Comparison of ENCODE assay signal across 14 cellular contexts in the genomic region with DNA sequence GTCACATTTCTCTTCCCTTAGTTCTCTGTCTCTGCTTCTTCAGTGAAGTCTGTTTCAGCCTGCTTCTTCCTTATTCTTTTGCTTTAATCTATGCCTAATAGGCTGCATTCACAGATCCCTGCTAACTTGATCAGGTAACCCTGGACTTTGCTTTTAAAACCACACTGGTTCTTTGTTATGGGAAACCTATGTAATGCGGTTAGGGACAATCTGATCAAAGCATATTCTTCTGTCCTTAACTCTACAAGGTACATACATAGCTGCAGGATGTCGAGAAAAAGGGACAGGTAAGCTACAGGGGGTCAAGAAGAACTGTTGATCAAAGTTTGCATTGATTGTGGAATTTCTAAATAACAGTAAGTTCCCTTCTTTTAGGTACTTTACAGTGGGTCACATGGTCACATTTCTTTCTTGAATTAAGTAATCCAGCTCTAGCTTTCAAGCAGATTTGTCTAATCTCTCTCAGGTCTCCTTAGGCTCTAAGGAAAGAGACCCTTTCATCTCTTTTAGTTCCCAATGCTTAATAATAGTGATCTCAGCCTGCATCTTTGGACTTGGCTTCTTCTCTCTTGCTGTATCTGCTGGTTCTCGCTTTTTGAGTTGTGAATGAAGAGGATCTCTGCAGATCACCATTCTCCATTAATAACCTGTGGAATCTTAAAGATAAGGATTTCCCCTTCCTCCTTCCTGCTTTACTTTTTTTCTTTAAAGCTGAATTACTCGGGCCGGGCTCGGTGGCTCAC. TPM values are rescaled to one million over a fixed set of nuclear protein-coding genes. Genes with fewer than 3 reads are reported as not detected.
DNase-seq lines count a peak whose midpoint lies in the region; ATAC-seq, FAIRE-seq and TF ChIP-seq lines count a peak whose summit lies in the region.
"Had no signal": no experiment of that assay in that cellular context is flagged by ENCODE, and none has a peak within 500 bp of the region (broad histone marks: within the 10 kb centered on the region; RNA-seq: fewer than 3 reads in every experiment).

No MANE protein-coding gene starts in this region.

- H2BK12ac ChIP-seq in mesenchymal stem cell (ENCODE audit: low read length in 2 of 2): peak overlapping the region in 1 of 2 experiments; percentile 52

- no peak for FAIRE-seq in A549 (lab: Jason Lieb, UNC)

- no peak overlapping the region for H2BK15ac ChIP-seq in mesenchymal stem cell (ENCODE audit: low read depth, poor library complexity, severe bottlenecking)

- TF ChIP-seq POLR2A in A549 (IDR thresholded peaks at IDR 0.05; ENCODE audit: low read length): no peak

- peaks cover 5% of the 10 kb centered on the region for H3K36me3 Mint-ChIP-seq in activated CD8-positive, alpha-beta T cell treated with anti-CD3 and anti-CD28 coated beads for 36 hours (ENCODE audit: low read depth)

- no peak overlapping the region for H3K14ac ChIP-seq in mesenchymal stem cell (ENCODE audit: low read length in 2 of 2)

- no peak overlapping the region for H2AK5ac ChIP-seq in mesenchymal stem cell (ENCODE audit: low read length, severe bottlenecking)

- no peak overlapping the region for H4K91ac ChIP-seq in mesenchymal stem cell (ENCODE audit: low read length)

- no peak for TF ChIP-seq EP300 in A549 (IDR thresholded peaks at IDR 0.05)

- H3K4me2 ChIP-seq in A549 (peak overlapping the region; percentile 16), mesenchymal stem cell (ENCODE audit: low read length, poor library complexity, severe bottlenecking) (no peak overlapping the region)

- H3K9ac ChIP-seq in ES-I3 (ENCODE audit: low read depth, low read length) (0 out of 2 replicates have a peak overlapping the region, but pooled peaks have one; percentile 6), mesenchymal stem cell (ENCODE audit: low read length) (peak overlapping the region; percentile 31)

- CTCF ChIA-PET in A549 (lab: Yijun Ruan, JAX): interaction anchor here (0.6 to 10.2 kb wide), 8 partner anchors 6 to 1382 kb away, joined by 3 to 100 read pairs (median 6); no protein-coding TSS in a partner anchor
- CTCF ChIA-PET in activated CD8-positive, alpha-beta T cell treated with anti-CD3 and anti-CD28 coated beads for 36 hours (lab: Charles Lee): interaction anchor here (0.7 to 9.7 kb wide), 8 partner anchors 7 to 109 kb away, joined by 3 to 93 read pairs (median 4); no protein-coding TSS in a partner anchor

- POLR2A ChIA-PET in A549 (lab: Yijun Ruan, JAX): interaction anchor here (1.0 kb wide), 1 partner anchor 49 kb away, joined by 3 read pairs; a partner anchor contains a TSS
- POLR2A ChIA-PET in activated CD8-positive, alpha-beta T cell treated with anti-CD3 and anti-CD28 coated beads for 36 hours (lab: Charles Lee): interaction anchor here (0.6 to 1.3 kb wide), 3 partner anchors 9 to 54 kb away, joined by 3 to 5 read pairs (median 4); a partner anchor contains a TSS

- no peak overlapping the region for H3K4me3 Mint-ChIP-seq in activated CD8-positive, alpha-beta T cell treated with anti-CD3 and anti-CD28 coated beads for 36 hours

- H3K36me3 ChIP-seq in ES-I3 (ENCODE audit: insufficient read depth, low read length): peaks cover 4% of the 10 kb centered on the region; the same call in 1 of the 2 replicates
- peaks cover 9 to 19% of the 10 kb centered on the region in 2 experiments for H3K36me3 ChIP-seq in mesenchymal stem cell (ENCODE audit: control insufficient read depth in 1 of 2, insufficient read depth in 2 of 2, low read depth in 1 of 2, low read length in 2 of 2)

- ATAC-seq in A549 (no peak), GM19324 (IDR thresholded peaks at IDR 0.05; ENCODE audit: low FRiP score, unreplicated experiment) (no peak), HG03354 (IDR thresholded peaks at IDR 0.05; ENCODE audit: poor library complexity, severe bottlenecking, unreplicated experiment) (no peak)
- no peak for ATAC-seq in activated CD8-positive, alpha-beta T cell treated with anti-CD3 and anti-CD28 coated beads for 36 hours

- no peaks in the 10 kb centered on the region for H3K9me3 Mint-ChIP-seq in activated CD8-positive, alpha-beta T cell treated with anti-CD3 and anti-CD28 coated beads for 36 hours

- intact Hi-C loops in activated CD8-positive, alpha-beta T cell treated with anti-CD3 and anti-CD28 coated beads for 36 hours (cut with micrococcal nuclease): loop anchor here (5.0 kb wide), 1 partner anchor 34 kb away; a partner anchor contains a TSS

- H3K79me1 ChIP-seq in mesenchymal stem cell (replicated peaks; ENCODE audit: low read length, poor library complexity, severe bottlenecking): peaks cover 7% of the 10 kb centered on the region

- H3K4me1 ChIP-seq in A549: peaks cover 53% of the 10 kb centered on the region
- H3K4me1 ChIP-seq in ES-I3 (ENCODE audit: insufficient read depth, low read length): peaks cover 24% of the 10 kb centered on the region
- peaks cover 12% of the 10 kb centered on the region for H3K4me1 ChIP-seq in mesenchymal stem cell (ENCODE audit: control insufficient read depth, insufficient read depth, low read depth, low read length)

- no peak for DNase-seq in A549 (ENCODE audit: low read depth in 1 of 2, low spot score in 1 of 2)
- DNase-seq in activated CD8-positive, alpha-beta T cell treated with anti-CD3 and anti-CD28 coated beads for 36 hours: no peak
- DNase-seq in mesenchymal stem cell: no peak
- DNase-seq in activated CD4-positive, CD25-positive, alpha-beta regulatory T cell (lab: John Stamatoyannopoulos, UW): no peak
- DNase-seq in DMS 273 treated with DMSO at 0.1 percent for 48 hours (lab: John Stamatoyannopoulos, UW): no peak
- DNase-seq: kidney glomerular epithelial cell, NCI-H1417, NCI-H69 had no signal

- no peak overlapping the region for H3K4me3 ChIP-seq in A549
- peak overlapping the region in 1 of 2 experiments; percentile 5 for H3K4me3 ChIP-seq in mesenchymal stem cell (ENCODE audit: insufficient read depth in 1 of 2, low read depth in 1 of 2, low read length in 2 of 2)
- H3K4me3 ChIP-seq: SJSA1 had no signal

- H2AFZ ChIP-seq in mesenchymal stem cell (ENCODE audit: low read depth, low read length): no peak overlapping the region

- no peak for TF ChIP-seq CTCF in A549 (IDR thresholded peaks at IDR 0.05)
- TF ChIP-seq CTCF in activated CD8-positive, alpha-beta T cell treated with anti-CD3 and anti-CD28 coated beads for 36 hours (IDR thresholded peaks at IDR 0.05): no peak

- no peak for TF ChIP-seq RAD21 in A549 (conservative IDR thresholded peaks at IDR 0.05 in 1 of 2, IDR thresholded peaks at IDR 0.05 in 1 of 2)

- no peak overlapping the region for H2BK5ac ChIP-seq in mesenchymal stem cell (ENCODE audit: low read depth, low read length, poor library complexity, severe bottlenecking)

- 94% methylated on average over 6 of the region's 6 CpGs for WGBS in A549 (ENCODE audit: missing lambda C conversion rate)
- 78% methylated on average over 4 of the region's 6 CpGs for WGBS in mesenchymal stem cell

- no peak overlapping the region for H4K8ac ChIP-seq in mesenchymal stem cell (ENCODE audit: low read length)

- H3K27me3 Mint-ChIP-seq in activated CD8-positive, alpha-beta T cell treated with anti-CD3 and anti-CD28 coated beads for 36 hours: no peaks in the 10 kb centered on the region

- no peak overlapping the region for H3K23ac ChIP-seq in mesenchymal stem cell (ENCODE audit: low read length in 2 of 2)

- H2BK120ac ChIP-seq in mesenchymal stem cell (ENCODE audit: low read depth, low read length): no peak overlapping the region

- peak overlapping the region in 1 of 2 experiments; percentile 53; a peak in 2 of 6 replicates for H3K27ac ChIP-seq in A549
- no peak overlapping the region for H3K27ac ChIP-seq in mesenchymal stem cell (ENCODE audit: low read length, poor library complexity, severe bottlenecking)
- H3K27ac ChIP-seq: SJSA1 had no signal

- H3K18ac ChIP-seq in mesenchymal stem cell (ENCODE audit: low read depth in 1 of 2, low read length in 2 of 2): no peak overlapping the region

- H3K9me3 ChIP-seq in A549 (no peaks in the 10 kb centered on the region), ES-I3 (ENCODE audit: control insufficient read depth, insufficient read depth, low read length) (no peaks in the 10 kb centered on the region), mesenchymal stem cell (ENCODE audit: control insufficient read depth, low read length) (no peaks in the 10 kb centered on the region)
- H3K9me3 ChIP-seq: SJSA1 had no signal

- peak overlapping the region in 1 of 2 experiments; percentile 49 for H3K4ac ChIP-seq in mesenchymal stem cell (ENCODE audit: low read depth in 1 of 2, low read length in 2 of 2)

- no peaks in the 10 kb centered on the region for H3K27me3 ChIP-seq in mesenchymal stem cell (ENCODE audit: control insufficient read depth in 1 of 2, insufficient read depth in 1 of 2, low read length in 2 of 2)
- H3K27me3 ChIP-seq: SJSA1 had no signal

- H3K27ac Mint-ChIP-seq in activated CD8-positive, alpha-beta T cell treated with anti-CD3 and anti-CD28 coated beads for 36 hours: peak overlapping the region; percentile 35

- H3K4me1 Mint-ChIP-seq in activated CD8-positive, alpha-beta T cell treated with anti-CD3 and anti-CD28 coated beads for 36 hours (ENCODE audit: low read depth): peaks cover 54% of the 10 kb centered on the region

RNA-seq across cellular contexts. Expression of a gene that starts 3.8 kb away (rescaled TPM):
- polyA plus RNA-seq in A549 (2011; rRNA removed) (590 and 613 TPM in 2 replicates), A549 (2017; fragmentation: RNase III; extraction: RNeasy Plus Mini Kit Qiagen cat#74134 plus additional on column Dnase treatment) (300 to 339 TPM (median 304 TPM) in 3 replicates)
- 171 and 206 TPM in 2 replicates for polyA plus RNA-seq in A549 (2012; cell fraction: cytosol; rRNA removed)
- polyA plus RNA-seq in A549 (2012; cell fraction: nucleus; rRNA removed): 62.3 and 114 TPM in 2 replicates
- polyA minus RNA-seq in A549 (2011; rRNA and poly(A)+ RNA removed): 178 and 220 TPM in 2 replicates
- total RNA-seq in activated CD8-positive, alpha-beta T cell treated with anti-CD3 and anti-CD28 coated beads for 36 hours: 10 to 100 TPM; 75.8 to 78.4 TPM
- polyA plus RNA-seq in mesenchymal stem cell (2013, experiment 1 of 2): 182 TPM
- polyA plus RNA-seq in mesenchymal stem cell (2013, experiment 2 of 2): 182 TPM

RNA-seq across cellular contexts. Expression of a gene that starts 28.0 kb away (rescaled TPM):
- polyA plus RNA-seq in A549 (2011; rRNA removed) (0.52 and 0.90 TPM in 2 replicates), A549 (2017; fragmentation: RNase III; extraction: RNeasy Plus Mini Kit Qiagen cat#74134 plus additional on column Dnase treatment) (0.21 to 0.55 TPM (median 0.30 TPM) in 3 replicates)
- polyA plus RNA-seq in A549 (2012; cell fraction: cytosol; rRNA removed): 0.21 and 0.29 TPM in 2 replicates
- 0.32 and 0.34 TPM in 2 replicates for polyA plus RNA-seq in A549 (2012; cell fraction: nucleus; rRNA removed)
- polyA minus RNA-seq in A549 (2011; rRNA and poly(A)+ RNA removed): 0.39 and 1.6 TPM in 2 replicates
- total RNA-seq in activated CD8-positive, alpha-beta T cell treated with anti-CD3 and anti-CD28 coated beads for 36 hours: not detected
- 0.12 TPM for polyA plus RNA-seq in mesenchymal stem cell (2013, experiment 1 of 2)
- polyA plus RNA-seq in mesenchymal stem cell (2013, experiment 2 of 2): 0.10 TPM
- total RNA-seq: SJSA1 had no signal

RNA-seq across cellular contexts. Expression of a gene that starts 35.5 kb away (rescaled TPM):
- polyA plus RNA-seq in A549 (2011; rRNA removed) (not detected in 2 replicates), A549 (2017; fragmentation: RNase III; extraction: RNeasy Plus Mini Kit Qiagen cat#74134 plus additional on column Dnase treatment) (0.04 TPM in 1 of 3 replicates, not detected in the others)
- 0.04 TPM in 1 of 2 replicates, not detected in the other for polyA plus RNA-seq in A549 (2012; cell fraction: cytosol; rRNA removed)
- polyA plus RNA-seq in A549 (2012; cell fraction: nucleus; rRNA removed): 0.15 and 0.18 TPM in 2 replicates
- not detected in 2 replicates for polyA minus RNA-seq in A549 (2011; rRNA and poly(A)+ RNA removed)
- not detected for total RNA-seq in activated CD8-positive, alpha-beta T cell treated with anti-CD3 and anti-CD28 coated beads for 36 hours
- polyA plus RNA-seq in mesenchymal stem cell (2013, experiment 1 of 2): not detected
- polyA plus RNA-seq in mesenchymal stem cell (2013, experiment 2 of 2): not detected
- total RNA-seq: HT1080, SJSA1 had no signal
- polyA plus RNA-seq: BJ had no signal

RNA-seq across cellular contexts. Expression of a gene that starts 48.2 kb away (rescaled TPM):
- polyA plus RNA-seq in A549 (2011; rRNA removed) (622 and 880 TPM in 2 replicates), A549 (2017; fragmentation: RNase III; extraction: RNeasy Plus Mini Kit Qiagen cat#74134 plus additional on column Dnase treatment) (1,469 to 1,640 TPM (median 1,479 TPM) in 3 replicates)
- 676 and 739 TPM in 2 replicates for polyA plus RNA-seq in A549 (2012; cell fraction: cytosol; rRNA removed)
- polyA plus RNA-seq in A549 (2012; cell fraction: nucleus; rRNA removed): 280 and 503 TPM in 2 replicates
- 458 and 595 TPM in 2 replicates for polyA minus RNA-seq in A549 (2011; rRNA and poly(A)+ RNA removed)
- 1,000 to 10,000 TPM; 2,224 to 2,338 TPM for total RNA-seq in activated CD8-positive, alpha-beta T cell treated with anti-CD3 and anti-CD28 coated beads for 36 hours
- 983 TPM for polyA plus RNA-seq in mesenchymal stem cell (2013, experiment 1 of 2)
- polyA plus RNA-seq in mesenchymal stem cell (2013, experiment 2 of 2): 943 TPM

RNA-seq across cellular contexts. Expression of a gene that starts 48.8 kb away (rescaled TPM):
- 115 and 129 TPM in 2 replicates for polyA plus RNA-seq in A549 (2011; rRNA removed)
- 16.4 and 19.6 TPM in 2 replicates for polyA plus RNA-seq in A549 (2012; cell fraction: cytosol; rRNA removed)
- polyA plus RNA-seq in A549 (2012; cell fraction: nucleus; rRNA removed): 7.9 and 14.3 TPM in 2 replicates
- polyA plus RNA-seq in A549 (2017; fragmentation: RNase III; extraction: RNeasy Plus Mini Kit Qiagen cat#74134 plus additional on column Dnase treatment): 38.8 to 39.5 TPM (median 39.5 TPM) in 3 replicates
- 125 and 142 TPM in 2 replicates for polyA minus RNA-seq in A549 (2011; rRNA and poly(A)+ RNA removed)
- 100 to 1,000 TPM; 125 to 128 TPM for total RNA-seq in activated CD8-positive, alpha-beta T cell treated with anti-CD3 and anti-CD28 coated beads for 36 hours
- 34.7 TPM for polyA plus RNA-seq in mesenchymal stem cell (2013, experiment 1 of 2)
- polyA plus RNA-seq in mesenchymal stem cell (2013, experiment 2 of 2): 34.1 TPM
